ENCODE assay signal across 9 cellular contexts in genomic region chr3:17032407-17033034, GRCh38.
DNase-seq lines count a peak whose midpoint lies in the region; ATAC-seq, FAIRE-seq and TF ChIP-seq lines count a peak whose summit lies in the region.
"Had no signal": no experiment of that assay in that cellular context is flagged by ENCODE, and none has a peak within 500 bp of the region (broad histone marks: within the 10 kb centered on the region; RNA-seq: fewer than 3 reads in every experiment).

No MANE protein-coding gene starts in this region.

- H3K4me3 ChIP-seq in body of pancreas (no peak overlapping the region), kidney (ENCODE audit: low read length in 2 of 2) (no peak overlapping the region), upper lobe of left lung (no peak overlapping the region)
- H3K4me3 ChIP-seq: BLaER1 had no signal

- FAIRE-seq in kidney (lab: Jason Lieb, UNC), result no peak

- peak; percentile 62 to 94 (median 85) for TF ChIP-seq CTCF in body of pancreas (IDR thresholded peaks at IDR 0.05)
- peak; percentile 68 for TF ChIP-seq CTCF in kidney (IDR thresholded peaks at IDR 0.05; ENCODE audit: borderline replicate concordance, extremely low read depth, insufficient read depth)
- TF ChIP-seq CTCF in upper lobe of left lung (IDR thresholded peaks at IDR 0.05), result peak; percentile 34 to 69 (median 54)

- H3K4me1 ChIP-seq in body of pancreas (peaks cover 7% of the 10 kb centered on the region), kidney (ENCODE audit: control insufficient read depth in 1 of 2, insufficient read depth in 1 of 2, low read depth in 1 of 2, low read length in 2 of 2) (no peaks in the 10 kb centered on the region), upper lobe of left lung (peaks cover 0 to 4% (median 2%) of the 10 kb centered on the region in 4 donors)

- H3K27ac ChIP-seq in body of pancreas, result no peak overlapping the region
- no peak overlapping the region for H3K27ac ChIP-seq in kidney (ENCODE audit: low read depth in 2 of 2, low read length in 2 of 2)
- no peak overlapping the region for H3K27ac ChIP-seq in upper lobe of left lung
- H3K27ac ChIP-seq: BLaER1 had no signal

- no peaks in the 10 kb centered on the region for H3K9me3 ChIP-seq in body of pancreas
- H3K9me3 ChIP-seq in kidney (ENCODE audit: control insufficient read depth in 1 of 2, low read length in 2 of 2), result no peaks in the 10 kb centered on the region
- no peaks in the 10 kb centered on the region for H3K9me3 ChIP-seq in upper lobe of left lung
- H3K9me3 ChIP-seq: BLaER1 had no signal

- 18 to 26% methylated on average over 3 of the region's 3 CpGs for WGBS in body of pancreas, 2 donors
- 53 to 54% methylated on average over 3 of the region's 3 CpGs for WGBS in upper lobe of left lung, 2 donors

- H3K9ac ChIP-seq in kidney (ENCODE audit: low read length in 2 of 2), result no peak overlapping the region
- H3K9ac ChIP-seq: BLaER1 had no signal

- ATAC-seq in body of pancreas (peak; percentile 75), upper lobe of left lung (ENCODE audit: low FRiP score in 2 of 2) (peak in 1 of 2 donors; percentile 65), HG02588 (IDR thresholded peaks at IDR 0.05; ENCODE audit: unreplicated experiment) (no peak), GM19023 (IDR thresholded peaks at IDR 0.05; ENCODE audit: unreplicated experiment) (no peak)

- intact Hi-C loops in body of pancreas (cut with DNase I), result no loop called here
- intact Hi-C loops in kidney (cut with DNase I), result no loop called here

- H3K27me3 ChIP-seq in body of pancreas (no peaks in the 10 kb centered on the region), upper lobe of left lung (no peaks in the 10 kb centered on the region)
- H3K27me3 ChIP-seq: BLaER1 had no signal

- no peak for TF ChIP-seq POLR2A in body of pancreas (IDR thresholded peaks at IDR 0.05)
- TF ChIP-seq POLR2A in upper lobe of left lung (IDR thresholded peaks at IDR 0.05), result no peak

- H3K36me3 ChIP-seq in body of pancreas (replicated peaks in 1 of 2; ENCODE audit: insufficient read depth in 1 of 2, low read depth in 2 of 2) (no peaks in the 10 kb centered on the region), kidney (ENCODE audit: control insufficient read depth in 1 of 2, insufficient read depth in 2 of 2, low read length in 2 of 2) (no peaks in the 10 kb centered on the region), upper lobe of left lung (no peaks in the 10 kb centered on the region)
- H3K36me3 ChIP-seq: BLaER1 had no signal

- peak; percentile 17 for DNase-seq in NCI-H1105 treated with DMSO at 0.1 percent for 48 hours (lab: John Stamatoyannopoulos, UW)
- no peak for DNase-seq in NCI-H1105 (lab: John Stamatoyannopoulos, UW)
- DNase-seq in M059J (ENCODE audit: low read depth), result peak; percentile 14
- DNase-seq in body of pancreas, result peak in 3 of 4 donors; percentile 26 to 55 (median 44)
- DNase-seq in kidney, result no peak
- no peak for DNase-seq in upper lobe of left lung

- no peak for TF ChIP-seq EP300 in upper lobe of left lung (IDR thresholded peaks at IDR 0.05)

Comparison
In these comparisons a context has a peak if more than half of its experiments do, and no peak if none do; other contexts are left out.
1. DNase-seq: peak in NCI-H1105 treated with DMSO at 0.1 percent for 48 hours (single experiment), M059J (single experiment) and body of pancreas (3 of 4); none in NCI-H1105 (single experiment), kidney (single experiment) and upper lobe of left lung (0 of 2).
2. Peak in every context shown above with its lines, with median percentiles within 50 percentile points of each other: CTCF ChIP-seq.